Comparison of ENCODE assay signal across 31 cellular contexts in the genomic region with DNA sequence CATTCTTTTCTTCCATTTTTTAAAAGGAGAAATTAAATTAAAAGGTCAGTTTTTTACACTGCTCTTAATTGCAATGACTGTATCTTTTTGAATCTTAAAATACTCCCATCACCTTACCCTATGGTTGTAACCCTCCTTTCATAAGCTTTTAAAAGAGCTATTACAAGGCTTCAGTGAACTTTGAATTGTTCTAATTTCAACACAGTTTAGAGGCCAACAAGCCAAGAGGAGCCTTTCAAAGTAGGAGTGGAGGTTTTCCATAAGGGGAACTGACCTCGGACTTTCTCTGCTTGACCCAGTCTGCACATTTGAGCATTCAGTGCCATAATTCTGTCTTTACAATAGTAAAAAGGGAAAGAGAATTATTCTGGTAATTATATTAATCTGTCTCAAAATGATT.
"Had no signal": no experiment of that assay in that cellular context is flagged by ENCODE, and none has a peak within 500 bp of the region (broad histone marks: within the 10 kb centered on the region; RNA-seq: fewer than 3 reads in every experiment).

No MANE protein-coding gene starts in this region.

- H3K27me3 Mint-ChIP-seq: activated CD4-positive, alpha-beta T cell treated with anti-CD3 and anti-CD28 coated beads, Interleukin-2, amount 10 ng/mL, durations not matched to agents 7 days and 5 days; activated naive CD8-positive, alpha-beta T cell treated with anti-CD3 and anti-CD28 coated beads, Interleukin-2, amount 50 U/mL, for 24 hours; central memory CD8-positive, alpha-beta T cell had no signal

- H3K27ac ChIP-seq: SK-N-MC, VCaP had no signal

- H3K9me3 Mint-ChIP-seq: activated CD4-positive, alpha-beta memory T cell treated with anti-CD3 and anti-CD28 coated beads for 36 hours; activated CD4-positive, alpha-beta T cell treated with anti-CD3 and anti-CD28 coated beads, Interleukin-2, amount 10 ng/mL, durations not matched to agents 7 days and 5 days; activated naive CD4-positive, alpha-beta T cell treated with anti-CD3 and anti-CD28 coated beads, Interleukin-2, amount 50 U/mL, for 24 hours; brain had no signal

- H3K4me3 Mint-ChIP-seq: activated CD4-positive, alpha-beta memory T cell treated with anti-CD3 and anti-CD28 coated beads for 36 hours; activated CD4-positive, alpha-beta T cell treated with anti-CD3 and anti-CD28 coated beads, Interleukin-2, amount 10 ng/mL, durations not matched to agents 7 days and 5 days; activated naive CD4-positive, alpha-beta T cell treated with anti-CD3 and anti-CD28 coated beads, Interleukin-2, amount 50 U/mL, for 24 hours; activated naive CD8-positive, alpha-beta T cell treated with anti-CD3 and anti-CD28 coated beads, Interleukin-2, amount 50 U/mL, for 24 hours; brain; central memory CD8-positive, alpha-beta T cell; T-cell had no signal

- H3K4me1 Mint-ChIP-seq: activated CD4-positive, alpha-beta T cell treated with anti-CD3 and anti-CD28 coated beads, Interleukin-2, amount 10 ng/mL, durations not matched to agents 7 days and 5 days; activated naive CD4-positive, alpha-beta T cell treated with anti-CD3 and anti-CD28 coated beads, Interleukin-2, amount 50 U/mL, for 24 hours; activated naive CD8-positive, alpha-beta T cell treated with anti-CD3 and anti-CD28 coated beads, Interleukin-2, amount 50 U/mL, for 24 hours; central memory CD8-positive, alpha-beta T cell; T-cell had no signal

- DNase-seq: activated CD4-positive, alpha-beta memory T cell treated with anti-CD3 and anti-CD28 coated beads for 36 hours; activated CD4-positive, alpha-beta T cell treated with anti-CD3 and anti-CD28 coated beads, Interleukin-2, amount 10 ng/mL, durations not matched to agents 7 days and 5 days; activated CD4-positive, CD25-positive, alpha-beta regulatory T cell; activated effector memory CD4-positive, alpha-beta T cell treated with Interleukin-2 at 50 U/mL for 16 hours; activated naive CD4-positive, alpha-beta T cell; activated naive CD8-positive, alpha-beta T cell treated with anti-CD3 and anti-CD28 coated beads, Interleukin-2, amount 50 U/mL, for 24 hours; activated T-cell treated with anti-CD3 and anti-CD28 coated beads, Interleukin-2, amount 50 U/mL, for 1 hour; amniotic stem cell; KG1; NCI-H1092 treated with DMSO at 0.1 percent for 48 hours; NCI-H1417 treated with DMSO at 0.1 percent for 48 hours; NCI-H1694; NCI-H2029; NCI-H2107; NCI-H345; NCI-H510A; NCI-H526 treated with DMSO at 0.1 percent for 48 hours; NCI-H82; OCI-M1; RPMI8226; T-cell; T-helper 2 cell; T1000 had no signal

- H3K4me3 ChIP-seq: SK-N-MC had no signal

- ATAC-seq: activated naive CD8-positive, alpha-beta T cell treated with anti-CD3 and anti-CD28 coated beads, Interleukin-2, amount 50 U/mL, for 24 hours; Panc1; Right ventricle myocardium inferior; T-cell had no signal

- H3K36me3 Mint-ChIP-seq: activated CD4-positive, alpha-beta memory T cell treated with anti-CD3 and anti-CD28 coated beads for 36 hours; activated naive CD4-positive, alpha-beta T cell treated with anti-CD3 and anti-CD28 coated beads, Interleukin-2, amount 50 U/mL, for 24 hours; T-cell had no signal

- H3K27ac Mint-ChIP-seq: activated CD4-positive, alpha-beta memory T cell treated with anti-CD3 and anti-CD28 coated beads for 36 hours; activated CD4-positive, alpha-beta T cell treated with anti-CD3 and anti-CD28 coated beads, Interleukin-2, amount 10 ng/mL, durations not matched to agents 7 days and 5 days; activated naive CD4-positive, alpha-beta T cell treated with anti-CD3 and anti-CD28 coated beads, Interleukin-2, amount 50 U/mL, for 24 hours; activated naive CD8-positive, alpha-beta T cell treated with anti-CD3 and anti-CD28 coated beads, Interleukin-2, amount 50 U/mL, for 24 hours; brain; T-cell had no signal

- FAIRE-seq: astrocyte had no signal
